In the genomic region with DNA sequence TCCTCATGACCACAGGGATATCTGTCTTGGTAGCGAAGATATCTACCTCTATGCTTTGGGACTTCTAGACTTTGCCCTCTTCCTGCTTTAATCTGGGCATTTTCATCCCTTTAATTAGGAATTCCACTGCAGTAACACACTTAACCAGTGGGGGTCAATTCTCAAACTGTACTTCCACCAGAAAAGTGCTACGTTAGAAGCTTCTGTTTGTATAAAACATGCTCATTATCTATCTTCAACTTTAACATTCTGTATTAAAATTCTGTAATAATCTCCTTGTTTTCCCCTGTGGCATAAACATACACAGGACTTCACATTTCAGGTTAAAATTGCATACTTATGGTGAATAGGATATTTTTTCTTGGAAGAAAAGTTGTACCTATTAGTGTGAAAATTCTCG, we compare ENCODE assay signal across 24 cellular contexts.
DNase-seq lines count a peak whose midpoint lies in the region; ATAC-seq and TF ChIP-seq lines count a peak whose summit lies in the region.
"Had no signal": no experiment of that assay in that cellular context is flagged by ENCODE, and none has a peak within 500 bp of the region (broad histone marks: within the 10 kb centered on the region; RNA-seq: fewer than 3 reads in every experiment).

No MANE protein-coding gene starts in this region.

- H3K36me3 ChIP-seq in Loucy (ENCODE audit: insufficient read depth, low read length) (no peaks in the 10 kb centered on the region), colonic mucosa (no peaks in the 10 kb centered on the region)
- H3K36me3 ChIP-seq: left ventricle myocardium inferior, upper lobe of left lung had no signal

- H4K20me1 ChIP-seq in Loucy (ENCODE audit: insufficient read depth, low read length, poor library complexity, severe bottlenecking): no peaks in the 10 kb centered on the region

- H3K9me3 ChIP-seq in Loucy (ENCODE audit: insufficient read depth, low read depth, low read length) (no peaks in the 10 kb centered on the region), colonic mucosa (no peaks in the 10 kb centered on the region)
- H3K9me3 ChIP-seq: left ventricle myocardium inferior, upper lobe of left lung had no signal

- DNase-seq in colonic mucosa (no peak), NCI-H187 treated with DMSO at 0.1 percent for 48 hours (lab: John Stamatoyannopoulos, UW) (no peak), medulla oblongata (ENCODE audit: extremely low spot score) (no peak)
- no peak for DNase-seq in activated CD4-positive, alpha-beta T cell treated with anti-CD3 and anti-CD28 coated beads, Interleukin-2, amount 50 U/mL, for 4 hours
- DNase-seq: activated CD4-positive, alpha-beta T cell treated with anti-CD3 and anti-CD28 coated beads for 4 hours; activated T-cell treated with anti-CD3 and anti-CD28 coated beads for 4 hours; EL; erythroblast; GOT3; hippocampal formation; left ventricle myocardium inferior; NCI-H510A treated with DMSO at 0.1 percent for 48 hours; upper lobe of left lung had no signal

- intact Hi-C loops in colonic mucosa (cut with DNase I): no loop called here

- no peaks in the 10 kb centered on the region for H3K9me2 ChIP-seq in Loucy (replicated peaks; ENCODE audit: low read depth, low read length)

- no peaks in the 10 kb centered on the region for H3K79me2 ChIP-seq in Loucy (ENCODE audit: insufficient read depth, low read length)

- H3K27ac Mint-ChIP-seq in nephron: no peak overlapping the region
- H3K27ac Mint-ChIP-seq: activated naive CD8-positive, alpha-beta T cell; CD14-positive monocyte; IgD-negative memory B cell; natural killer cell treated with Interleukin-12 subunit alpha and Interleukin-12 subunit beta and Interleukin-15 and Interleukin-18, amount 100 ng/mL, for 72 hours; stimulated activated memory B cell treated with anti-CD40 and anti-IgM and Interleukin-4, amounts not matched to agents 10 μg/mL and 1 μg/mL and 100 μg/mL, for 72 hours; T-helper 2 cell treated with Interferon-gamma antibody and Interleukin-4, amounts not matched to agents 5 μg/mL and 100 μg/mL, for 36 hours had no signal

- H3F3A ChIP-seq in Loucy (ENCODE audit: low read depth): no peaks in the 10 kb centered on the region

- peaks cover 14% of the 10 kb centered on the region for H3K4me1 Mint-ChIP-seq in nephron

- H2AFZ ChIP-seq in Loucy (ENCODE audit: low read length): no peak overlapping the region

- H3K4me3 Mint-ChIP-seq in nephron: no peak overlapping the region
- H3K4me3 Mint-ChIP-seq: activated naive CD8-positive, alpha-beta T cell; CD14-positive monocyte; IgD-negative memory B cell; natural killer cell treated with Interleukin-12 subunit alpha and Interleukin-12 subunit beta and Interleukin-15 and Interleukin-18, amount 100 ng/mL, for 72 hours; stimulated activated memory B cell treated with anti-CD40 and anti-IgM and Interleukin-4, amounts not matched to agents 10 μg/mL and 1 μg/mL and 100 μg/mL, for 72 hours; T-helper 2 cell treated with Interferon-gamma antibody and Interleukin-4, amounts not matched to agents 5 μg/mL and 100 μg/mL, for 36 hours had no signal

- no peak overlapping the region for H3K4me2 ChIP-seq in Loucy (ENCODE audit: low read depth, low read length, poor library complexity, severe bottlenecking)

- peaks cover 8% of the 10 kb centered on the region for H3K4me1 ChIP-seq in Loucy (ENCODE audit: insufficient read depth, low read length, poor library complexity, severe bottlenecking)
- H3K4me1 ChIP-seq in colonic mucosa: no peaks in the 10 kb centered on the region
- H3K4me1 ChIP-seq: left ventricle myocardium inferior, upper lobe of left lung had no signal

- H3K27me3 ChIP-seq in Loucy (ENCODE audit: insufficient read depth, low read length, poor library complexity, severe bottlenecking) (no peaks in the 10 kb centered on the region), colonic mucosa (no peaks in the 10 kb centered on the region)
- H3K27me3 ChIP-seq: upper lobe of left lung had no signal

- H3K9me3 Mint-ChIP-seq in nephron: no peaks in the 10 kb centered on the region
- H3K9me3 Mint-ChIP-seq: CD14-positive monocyte; IgD-negative memory B cell; natural killer cell treated with Interleukin-12 subunit alpha and Interleukin-12 subunit beta and Interleukin-15 and Interleukin-18, amount 100 ng/mL, for 72 hours; stimulated activated memory B cell treated with anti-CD40 and anti-IgM and Interleukin-4, amounts not matched to agents 10 μg/mL and 1 μg/mL and 100 μg/mL, for 72 hours; T-helper 2 cell treated with Interferon-gamma antibody and Interleukin-4, amounts not matched to agents 5 μg/mL and 100 μg/mL, for 36 hours had no signal

- no peaks in the 10 kb centered on the region for H3K36me3 Mint-ChIP-seq in nephron (ENCODE audit: low read depth)
- H3K36me3 Mint-ChIP-seq: natural killer cell treated with Interleukin-12 subunit alpha and Interleukin-12 subunit beta and Interleukin-15 and Interleukin-18, amount 100 ng/mL, for 72 hours had no signal

- H3K4me3 ChIP-seq in Loucy (ENCODE audit: low read length, poor library complexity, severe bottlenecking) (no peak overlapping the region), colonic mucosa (no peak overlapping the region)
- H3K4me3 ChIP-seq: left ventricle myocardium inferior, upper lobe of left lung had no signal

- no peak overlapping the region for H3K27ac ChIP-seq in colonic mucosa
- H3K27ac ChIP-seq: left ventricle myocardium inferior, upper lobe of left lung had no signal

- peak; percentile 29 for TF ChIP-seq CTCF in GM12873 (IDR thresholded peaks at IDR 0.05; ENCODE audit: insufficient read depth, low read depth, low read length, missing control alignments)
- peak; percentile 33; the same call in 1 of the 2 replicates for TF ChIP-seq CTCF in Loucy (conservative IDR thresholded peaks at IDR 0.05; ENCODE audit: low read length)
- TF ChIP-seq CTCF in colonic mucosa (IDR thresholded peaks at IDR 0.05): peak; percentile 12
- TF ChIP-seq CTCF in nephron (IDR thresholded peaks at IDR 0.05; ENCODE audit: unreplicated experiment in 3 of 3): peak; percentile 32 to 39 (median 34)

- no peak for ATAC-seq in HG03520 (IDR thresholded peaks at IDR 0.05; ENCODE audit: unreplicated experiment)
- ATAC-seq: natural killer cell treated with Interleukin-12 subunit alpha and Interleukin-12 subunit beta and Interleukin-15 and Interleukin-18, amount 100 ng/mL, for 72 hours; sciatic nerve; stimulated activated memory B cell treated with anti-CD40 and anti-IgM and Interleukin-4, amounts not matched to agents 10 μg/mL and 1 μg/mL and 100 μg/mL, for 72 hours had no signal

- H3K27me3 Mint-ChIP-seq in nephron (ENCODE audit: low read depth): no peaks in the 10 kb centered on the region
- H3K27me3 Mint-ChIP-seq: activated naive CD8-positive, alpha-beta T cell; IgD-negative memory B cell; natural killer cell treated with Interleukin-12 subunit alpha and Interleukin-12 subunit beta and Interleukin-15 and Interleukin-18, amount 100 ng/mL, for 72 hours; stimulated activated memory B cell treated with anti-CD40 and anti-IgM and Interleukin-4, amounts not matched to agents 10 μg/mL and 1 μg/mL and 100 μg/mL, for 72 hours had no signal

- H3K9ac ChIP-seq in Loucy (ENCODE audit: low read depth, low read length, poor library complexity, severe bottlenecking) (no peak overlapping the region), colonic mucosa (ENCODE audit: low read depth in 2 of 2, low read length in 2 of 2) (no peak overlapping the region)
